ENCODE assay signal across 8 cellular contexts in genomic region chr1:213987422-213987875, GRCh38. TPM values are rescaled to one million over a fixed set of nuclear protein-coding genes. Genes with fewer than 3 reads are reported as not detected.
A peak's percentile ranks its signal among the peaks of the same experiment; 100 is the strongest.
DNase-seq lines count a peak whose midpoint lies in the region; ATAC-seq and TF ChIP-seq lines count a peak whose summit lies in the region.

No MANE protein-coding gene starts in this region.

- H3K27ac Mint-ChIP-seq in mesothelial cell of epicardium = peak overlapping the region; percentile 98

- peak; percentile 44 for ATAC-seq in GM21515 (IDR thresholded peaks at IDR 0.05; ENCODE audit: unreplicated experiment)

- peak overlapping the region; percentile 62 for H3K4me3 ChIP-seq in choroid plexus epithelial cell (ENCODE audit: low read depth, low read length)

- H3K4me1 Mint-ChIP-seq in mesothelial cell of epicardium = peaks cover 52% of the 10 kb centered on the region

- peak; percentile 72 for DNase-seq in COR-L47 (lab: John Stamatoyannopoulos, UW)
- DNase-seq in NCI-H1048 (lab: John Stamatoyannopoulos, UW) = peak; percentile 72
- DNase-seq in choroid plexus epithelial cell (ENCODE audit: low read depth) = peak; percentile 36
- peak in 1 of 2 experiments; percentile 55 for DNase-seq in mesothelial cell of epicardium (ENCODE audit: low spot score in 2 of 2, unreplicated experiment in 2 of 2)
- DNase-seq in NCI-H1930 (lab: John Stamatoyannopoulos, UW) = no peak
- DNase-seq in SK-N-DZ (ENCODE audit: low spot score) = no peak
- DNase-seq in SKM-1 (lab: John Stamatoyannopoulos, UW; ENCODE audit: unreplicated experiment) = no peak

- peaks cover 94% of the 10 kb centered on the region for H3K27me3 Mint-ChIP-seq in mesothelial cell of epicardium (ENCODE audit: low read depth)

- no peaks in the 10 kb centered on the region for H3K9me3 Mint-ChIP-seq in mesothelial cell of epicardium

- peak overlapping the region; percentile 91 for H3K4me3 Mint-ChIP-seq in mesothelial cell of epicardium

- H3K36me3 Mint-ChIP-seq in mesothelial cell of epicardium = no peaks in the 10 kb centered on the region

- TF ChIP-seq CTCF in choroid plexus epithelial cell (conservative IDR thresholded peaks at IDR 0.05; ENCODE audit: low read depth, low read length) (no peak), mesothelial cell of epicardium (IDR thresholded peaks at IDR 0.05; ENCODE audit: unreplicated experiment) (no peak)

RNA-seq across cellular contexts. Expression of gene PROX1, which starts 0.3 kb away (rescaled TPM):
- total RNA-seq in mesothelial cell of epicardium = 0.58 to 1.4 TPM (median 1.4 TPM) in 3 replicates
- 6.0 and 8.9 TPM in 2 replicates for polyA plus RNA-seq in SK-N-DZ (2014; cell fraction: cytosol; rRNA removed)
- polyA plus RNA-seq in SK-N-DZ (2014; cell fraction: nucleus; rRNA removed) = 3.2 and 5.7 TPM in 2 replicates

Comparison
In these comparisons a context has a peak if more than half of its experiments do, and no peak if none do; other contexts are left out.
1. DNase-seq: peak in COR-L47 (single experiment), NCI-H1048 (single experiment) and choroid plexus epithelial cell (single experiment); none in NCI-H1930 (0 of 2), SK-N-DZ (single experiment) and SKM-1 (single experiment).